ENCODE assay signal across 11 cellular contexts in the genomic region with DNA sequence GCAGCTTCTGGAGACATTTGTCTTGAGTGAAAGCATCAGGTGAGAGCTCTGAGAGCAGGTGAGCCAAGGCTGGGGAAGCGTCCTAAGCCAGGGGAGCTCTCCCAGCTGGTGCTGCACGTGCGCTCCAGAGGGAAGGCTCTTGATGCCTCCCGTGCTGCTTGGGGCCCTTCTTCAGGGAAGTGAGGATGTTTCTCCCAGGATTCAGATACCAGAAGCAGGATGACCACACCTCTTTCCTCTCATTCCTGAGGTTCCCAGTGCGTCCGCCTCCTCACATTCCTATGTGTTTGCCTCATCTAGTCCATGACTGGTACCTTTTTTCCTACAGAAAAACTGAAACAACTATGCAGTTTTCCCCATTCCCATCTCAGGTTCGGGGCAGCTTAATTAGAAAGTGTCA.
DNase-seq lines count a peak whose midpoint lies in the region; ATAC-seq and TF ChIP-seq lines count a peak whose summit lies in the region.
"Had no signal": no experiment of that assay in that cellular context is flagged by ENCODE, and none has a peak within 500 bp of the region (broad histone marks: within the 10 kb centered on the region; RNA-seq: fewer than 3 reads in every experiment).

No MANE protein-coding gene starts in this region.

- no peaks in the 10 kb centered on the region for H3K36me3 Mint-ChIP-seq in IgD-negative memory B cell

- intact Hi-C loops in mammary epithelial cell (cut with micrococcal nuclease): no loop called here
- intact Hi-C loops in colonic mucosa (cut with DNase I): no loop called here

- H3K4me3 Mint-ChIP-seq in IgD-negative memory B cell: no peak overlapping the region
- H3K4me3 Mint-ChIP-seq: CD4-positive, alpha-beta T cell had no signal

- no peaks in the 10 kb centered on the region for H3K27me3 ChIP-seq in mammary epithelial cell (ENCODE audit: insufficient read depth, low read length)
- H3K27me3 ChIP-seq in colonic mucosa: no peaks in the 10 kb centered on the region

- H3K4me3 ChIP-seq in mammary epithelial cell (replicated peaks in 1 of 3; ENCODE audit: insufficient read depth in 1 of 3, low read depth in 2 of 3, low read length in 3 of 3) (no peak overlapping the region), colonic mucosa (no peak overlapping the region)
- H3K4me3 ChIP-seq: K562 had no signal

- H3K4me1 Mint-ChIP-seq in IgD-negative memory B cell: no peaks in the 10 kb centered on the region

- H3K4me1 ChIP-seq in mammary epithelial cell (ENCODE audit: insufficient read depth, low read length) (peaks cover 46% of the 10 kb centered on the region), colonic mucosa (no peaks in the 10 kb centered on the region)

- H3K9ac ChIP-seq in mammary epithelial cell (ENCODE audit: insufficient read depth, low read length) (peak overlapping the region; percentile 67), colonic mucosa (ENCODE audit: low read depth in 2 of 2, low read length in 2 of 2) (no peak overlapping the region)

- in situ Hi-C loops in mammary epithelial cell (cut with MboI; ENCODE audit: low sequenced_read_pairs in 2 of 2): loop anchor here in 1 of 2 donors (5.0 to 10.0 kb wide), 2 partner anchors 50 to 233 kb away; a partner anchor contains a TSS

- peak; percentile 92 for DNase-seq in AG08395 (ENCODE audit: low spot score)
- DNase-seq in mammary epithelial cell: peak; percentile 86
- DNase-seq in kidney tubule cell (ENCODE audit: low spot score): peak; percentile 96
- DNase-seq in NCI-H1436 (lab: John Stamatoyannopoulos, UW): no peak
- no peak for DNase-seq in COLO668 (lab: John Stamatoyannopoulos, UW; ENCODE audit: unreplicated experiment)
- DNase-seq in colonic mucosa: no peak
- DNase-seq: activated naive CD4-positive, alpha-beta T cell; CD4-positive, alpha-beta T cell had no signal

- no peaks in the 10 kb centered on the region for H3K79me2 ChIP-seq in mammary epithelial cell (ENCODE audit: insufficient read depth, low read length)

- H3K27me3 Mint-ChIP-seq in IgD-negative memory B cell: peaks cover 3% of the 10 kb centered on the region

- no peak for ATAC-seq in GM21717 (IDR thresholded peaks at IDR 0.05; ENCODE audit: unreplicated experiment)
- ATAC-seq: K562 had no signal

- CTCF ChIA-PET in mammary epithelial cell (lab: Charles Lee; ENCODE audit: low non-redundant PET): no interaction called here

- TF ChIP-seq CTCF in mammary epithelial cell (conservative IDR thresholded peaks at IDR 0.05 in 1 of 2, IDR thresholded peaks at IDR 0.05 in 1 of 2; ENCODE audit: extremely low read depth in 1 of 2, insufficient read depth in 1 of 2, low read depth in 1 of 2, low read length in 2 of 2): no peak
- no peak for TF ChIP-seq CTCF in colonic mucosa (IDR thresholded peaks at IDR 0.05)

- H3K27ac Mint-ChIP-seq in IgD-negative memory B cell: peak overlapping the region in 2 of 3 donors; percentile 25 to 31
- H3K27ac Mint-ChIP-seq: CD4-positive, alpha-beta T cell had no signal

- peak overlapping the region; percentile 95 for H3K27ac ChIP-seq in mammary epithelial cell (ENCODE audit: insufficient read depth, low read depth, low read length)
- no peak overlapping the region for H3K27ac ChIP-seq in colonic mucosa

- dilution Hi-C loops in mammary epithelial cell (cut with HindIII; ENCODE audit: low sequenced_read_pairs): no loop called here

- no peaks in the 10 kb centered on the region for H4K20me1 ChIP-seq in mammary epithelial cell (ENCODE audit: insufficient read depth, low read length)

- peak overlapping the region; percentile 61 for H2AFZ ChIP-seq in mammary epithelial cell (ENCODE audit: low read depth, low read length)

- H3K9me3 ChIP-seq in mammary epithelial cell (replicated peaks; ENCODE audit: insufficient read depth, low read length) (no peaks in the 10 kb centered on the region), colonic mucosa (no peaks in the 10 kb centered on the region)

- no peaks in the 10 kb centered on the region for H3K36me3 ChIP-seq in mammary epithelial cell (ENCODE audit: insufficient read depth, low read length)
- no peaks in the 10 kb centered on the region for H3K36me3 ChIP-seq in colonic mucosa

- 4% methylated on average over 7 of the region's 7 CpGs for WGBS in mammary epithelial cell (ENCODE audit: low coverage, missing lambda C conversion rate)

- peak overlapping the region; percentile 47 for H3K4me2 ChIP-seq in mammary epithelial cell (ENCODE audit: insufficient read depth, low read depth, low read length)

- BruUV-seq in mammary epithelial cell (replicated peaks; lab: Mats Ljungman, UMichigan): no TSS peak

- peaks cover 0 to 11% (median 0%) of the 10 kb centered on the region in 3 donors for H3K9me3 Mint-ChIP-seq in IgD-negative memory B cell
- H3K9me3 Mint-ChIP-seq: CD4-positive, alpha-beta T cell had no signal

Comparison
In these comparisons a context has a peak if more than half of its experiments do, and no peak if none do; other contexts are left out.
1. DNase-seq: peak in AG08395 (single experiment), mammary epithelial cell (single experiment) and kidney tubule cell (single experiment); none in NCI-H1436 (single experiment), COLO668 (single experiment) and colonic mucosa (single experiment).